ENCODE assay signal across 15 cellular contexts in the genomic region with DNA sequence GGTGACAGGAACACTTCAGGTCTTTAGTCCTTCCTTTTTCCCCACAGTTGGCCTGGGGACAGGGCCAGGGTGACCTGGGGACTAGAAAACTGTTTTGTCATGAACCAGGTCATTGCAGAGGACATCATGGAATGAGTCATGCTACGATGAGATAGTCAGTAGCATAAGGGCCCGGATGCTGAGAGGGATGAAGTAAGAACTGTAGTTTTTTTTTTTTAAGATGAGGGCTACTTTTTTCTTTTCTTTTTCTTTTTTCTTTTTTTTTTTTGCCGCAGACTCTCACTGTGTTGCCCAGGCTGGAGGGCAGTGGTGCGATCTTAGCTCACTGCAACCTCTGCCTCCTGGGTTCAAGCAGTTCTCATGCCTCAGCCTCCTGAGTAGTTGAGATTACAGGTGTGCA. TPM values are rescaled to one million over a fixed set of nuclear protein-coding genes. Genes with fewer than 3 reads are reported as not detected.
DNase-seq lines count a peak whose midpoint lies in the region; ATAC-seq and TF ChIP-seq lines count a peak whose summit lies in the region.
"Had no signal": no experiment of that assay in that cellular context is flagged by ENCODE, and none has a peak within 500 bp of the region (broad histone marks: within the 10 kb centered on the region; RNA-seq: fewer than 3 reads in every experiment).

No MANE protein-coding gene starts in this region.

- H3K36me3 Mint-ChIP-seq in stimulated activated memory B cell treated with anti-CD40 and anti-IgM and Interleukin-4, amounts not matched to agents 10 μg/mL and 1 μg/mL and 100 μg/mL, for 72 hours: peaks cover 41% of the 10 kb centered on the region
- H3K36me3 Mint-ChIP-seq: natural killer cell had no signal

- intact Hi-C loops in adrenal gland (cut with DNase I): no loop called here
- intact Hi-C loops in right lobe of liver (cut with DNase I): no loop called here

- H3K27ac ChIP-seq in HUES6 (ENCODE audit: low read depth, low read length) (no peak overlapping the region), adrenal gland (peak overlapping the region in 2 of 5 donors; percentile 57 to 72), right lobe of liver (no peak overlapping the region)
- H3K27ac ChIP-seq: left lung had no signal

- H3K9ac ChIP-seq in HUES6 (ENCODE audit: low read length): peak overlapping the region; percentile 18

- DNase-seq in AG08395 (ENCODE audit: low spot score) (peak; percentile 36), adrenal gland (peak; percentile 26 to 72 (median 53)), right lobe of liver (peak in 1 of 3 donors; percentile 49), SW480 (ENCODE audit: low spot score) (no peak), cerebellar cortex (ENCODE audit: low spot score) (no peak)
- DNase-seq: activated T-cell treated with anti-CD3 and anti-CD28 coated beads, Interleukin-2, amount 50 U/mL, for 48 hours; left lung; natural killer cell; NCI-H2081 treated with DMSO at 0.1 percent for 48 hours; NCI-H526 treated with DMSO at 0.1 percent for 48 hours; T-helper 2 cell had no signal

- H3K36me3 ChIP-seq in HUES6 (ENCODE audit: control insufficient read depth, insufficient read depth, low read length) (peaks cover 15% of the 10 kb centered on the region), adrenal gland (replicated peaks in 1 of 2) (peaks cover 0 to 4% of the 10 kb centered on the region in 2 donors), right lobe of liver (peaks cover 0 to 14% (median 2%) of the 10 kb centered on the region in 4 donors)

- WGBS in adrenal gland, 4 donors: 61 to 71% (median 64%) methylated on average over 4 of the region's 4 CpGs
- 59% methylated on average over 4 of the region's 4 CpGs for WGBS in right lobe of liver (ENCODE audit: insufficient coverage, low coverage, low lambda C conversion rate, missing lambda C conversion rate)

- TF ChIP-seq CTCF in adrenal gland (IDR thresholded peaks at IDR 0.05): no peak
- TF ChIP-seq CTCF in right lobe of liver (IDR thresholded peaks at IDR 0.05): no peak

- H3K4me3 Mint-ChIP-seq in stimulated activated memory B cell treated with anti-CD40 and anti-IgM and Interleukin-4, amounts not matched to agents 10 μg/mL and 1 μg/mL and 100 μg/mL, for 72 hours: no peak overlapping the region
- H3K4me3 Mint-ChIP-seq: natural killer cell; stimulated activated naive CD8-positive, alpha-beta T cell treated with anti-CD3 and anti-CD28 coated beads, Interleukin-15, Interleukin-2, amounts not matched to agents 100 ng/mL and 50 ng/mL, for 24 hours had no signal

- no peak for TF ChIP-seq POLR2A in adrenal gland (IDR thresholded peaks at IDR 0.05)
- no peak for TF ChIP-seq POLR2A in right lobe of liver (IDR thresholded peaks at IDR 0.05)

- H3K4me1 ChIP-seq in HUES6 (ENCODE audit: control insufficient read depth, insufficient read depth, low read length) (peaks cover 27% of the 10 kb centered on the region), adrenal gland (replicated peaks in 1 of 2) (peaks cover 3 to 15% of the 10 kb centered on the region in 2 donors), right lobe of liver (no peaks in the 10 kb centered on the region)

- H3K4me1 Mint-ChIP-seq in stimulated activated memory B cell treated with anti-CD40 and anti-IgM and Interleukin-4, amounts not matched to agents 10 μg/mL and 1 μg/mL and 100 μg/mL, for 72 hours: peaks cover 13% of the 10 kb centered on the region

- no peak overlapping the region for H3K27ac Mint-ChIP-seq in stimulated activated memory B cell treated with anti-CD40 and anti-IgM and Interleukin-4, amounts not matched to agents 10 μg/mL and 1 μg/mL and 100 μg/mL, for 72 hours
- H3K27ac Mint-ChIP-seq: natural killer cell; stimulated activated naive CD8-positive, alpha-beta T cell treated with anti-CD3 and anti-CD28 coated beads, Interleukin-15, Interleukin-2, amounts not matched to agents 100 ng/mL and 50 ng/mL, for 24 hours had no signal

- H3K9me3 ChIP-seq in HUES6 (ENCODE audit: control insufficient read depth, insufficient read depth, low read depth, low read length) (no peaks in the 10 kb centered on the region), adrenal gland (replicated peaks in 1 of 3) (no peaks in the 10 kb centered on the region), right lobe of liver (no peaks in the 10 kb centered on the region)
- H3K9me3 ChIP-seq: left lung had no signal

- H3K27me3 ChIP-seq in HUES6 (ENCODE audit: control insufficient read depth, insufficient read depth, low read length) (no peaks in the 10 kb centered on the region), adrenal gland (no peaks in the 10 kb centered on the region), right lobe of liver (no peaks in the 10 kb centered on the region)
- H3K27me3 ChIP-seq: left lung had no signal

- no peaks in the 10 kb centered on the region for H3K9me3 Mint-ChIP-seq in stimulated activated memory B cell treated with anti-CD40 and anti-IgM and Interleukin-4, amounts not matched to agents 10 μg/mL and 1 μg/mL and 100 μg/mL, for 72 hours
- H3K9me3 Mint-ChIP-seq: natural killer cell; stimulated activated naive CD8-positive, alpha-beta T cell treated with anti-CD3 and anti-CD28 coated beads, Interleukin-15, Interleukin-2, amounts not matched to agents 100 ng/mL and 50 ng/mL, for 24 hours had no signal

- peak; percentile 38 to 99 (median 46) for ATAC-seq in right lobe of liver
- ATAC-seq in stimulated activated memory B cell treated with anti-CD40 and anti-IgM and Interleukin-4, amounts not matched to agents 10 μg/mL and 1 μg/mL and 100 μg/mL, for 72 hours: no peak
- ATAC-seq in GM19351 (IDR thresholded peaks at IDR 0.05; ENCODE audit: unreplicated experiment): no peak
- ATAC-seq: left lung, natural killer cell had no signal

- no peaks in the 10 kb centered on the region for H3K27me3 Mint-ChIP-seq in stimulated activated memory B cell treated with anti-CD40 and anti-IgM and Interleukin-4, amounts not matched to agents 10 μg/mL and 1 μg/mL and 100 μg/mL, for 72 hours
- H3K27me3 Mint-ChIP-seq: stimulated activated naive CD8-positive, alpha-beta T cell treated with anti-CD3 and anti-CD28 coated beads, Interleukin-15, Interleukin-2, amounts not matched to agents 100 ng/mL and 50 ng/mL, for 24 hours had no signal

- no peak overlapping the region for H3K4me3 ChIP-seq in HUES6 (ENCODE audit: low read depth, low read length)
- no peak overlapping the region for H3K4me3 ChIP-seq in adrenal gland
- no peak overlapping the region for H3K4me3 ChIP-seq in right lobe of liver
- H3K4me3 ChIP-seq: left lung had no signal

RNA-seq across cellular contexts. Expression of a gene that starts 8.0 kb away (rescaled TPM):
- total RNA-seq in adrenal gland: 10 to 100 TPM; 12.5 to 33.8 (median 19.3) TPM
- 10 to 100 TPM; 10.3 to 32.0 (median 13.0) TPM for polyA plus RNA-seq in adrenal gland
- total RNA-seq in right lobe of liver: 10 to 100 TPM in 1 of 6 experiments, 1 to 10 TPM in 5; 5.0 to 11.6 (median 8.8) TPM

RNA-seq across cellular contexts. Expression of a gene that starts 29.6 kb away (rescaled TPM):
- total RNA-seq in adrenal gland (1 to 10 TPM; 1.2 to 8.3 (median 5.4) TPM), right lobe of liver (1 to 10 TPM; 1.4 to 3.0 (median 2.3) TPM)
- 1 to 10 TPM; 2.5 to 4.4 (median 4.0) TPM for polyA plus RNA-seq in adrenal gland

Comparison
In these comparisons a context has a peak if more than half of its experiments do, and no peak if none do; other contexts are left out.
1. DNase-seq: peak in AG08395 (single experiment) and adrenal gland (7 of 7); none in SW480 (single experiment) and cerebellar cortex (single experiment).
2. ATAC-seq: peak in right lobe of liver (4 of 4); none in stimulated activated memory B cell treated with anti-CD40 and anti-IgM and Interleukin-4, amounts not matched to agents 10 μg/mL and 1 μg/mL and 100 μg/mL, for 72 hours (single experiment) and GM19351 (single experiment).